In genomic region chr2:133553251-133553650, GRCh38 we compare ENCODE assay signal across 26 cellular contexts.
"Had no signal": no experiment of that assay in that cellular context is flagged by ENCODE, and none has a peak within 500 bp of the region (broad histone marks: within the 10 kb centered on the region; RNA-seq: fewer than 3 reads in every experiment).

No MANE protein-coding gene starts in this region.

- H3K27me3 Mint-ChIP-seq: effector memory CD8-positive, alpha-beta T cell; stimulated activated naive CD8-positive, alpha-beta T cell treated with anti-CD3 and anti-CD28 coated beads, Interleukin-15, amount 100 ng/mL, for 72 hours had no signal

- H3K4me1 Mint-ChIP-seq: memory B cell; natural killer cell; stimulated activated naive CD8-positive, alpha-beta T cell treated with anti-CD3 and anti-CD28 coated beads, Interleukin-15, amount 100 ng/mL, for 72 hours had no signal

- H3K27ac Mint-ChIP-seq: effector memory CD8-positive, alpha-beta T cell; memory B cell; natural killer cell; stimulated activated naive CD8-positive, alpha-beta T cell treated with anti-CD3 and anti-CD28 coated beads, Interleukin-15, amount 100 ng/mL, for 72 hours; type B pancreatic cell had no signal

- H3K4me3 Mint-ChIP-seq: effector memory CD8-positive, alpha-beta T cell; memory B cell; natural killer cell; stimulated activated naive CD8-positive, alpha-beta T cell treated with anti-CD3 and anti-CD28 coated beads, Interleukin-15, amount 100 ng/mL, for 72 hours; type B pancreatic cell had no signal

- H3K36me3 ChIP-seq: gastrocnemius medialis, heart left ventricle, ovary, suprapubic skin had no signal

- H3K27me3 ChIP-seq: gastrocnemius medialis, heart left ventricle, hepatocyte, ovary, suprapubic skin had no signal

- H3K36me3 Mint-ChIP-seq: memory B cell, natural killer cell, type B pancreatic cell had no signal

- H3K9me3 Mint-ChIP-seq: memory B cell; stimulated activated naive CD8-positive, alpha-beta T cell treated with anti-CD3 and anti-CD28 coated beads, Interleukin-15, amount 100 ng/mL, for 72 hours; type B pancreatic cell had no signal

- ATAC-seq: effector memory CD8-positive, alpha-beta T cell; gastrocnemius medialis; heart left ventricle; left lobe of liver; natural killer cell; psoas muscle; right cardiac atrium; stimulated activated naive CD8-positive, alpha-beta T cell treated with anti-CD3 and anti-CD28 coated beads, Interleukin-15, amount 100 ng/mL, for 72 hours had no signal

- DNase-seq: cortex of kidney; effector memory CD8-positive, alpha-beta T cell; erythroblast; foreskin fibroblast; gastrocnemius medialis; heart left ventricle; kidney; natural killer cell; occipital lobe; ovary; posterior cingulate gyrus; psoas muscle; right cardiac atrium; stimulated activated CD4-positive, alpha-beta T cell treated with anti-CD3 and anti-CD28 coated beads, Interleukin-12 subunit alpha, Interleukin-12 subunit beta, amount 100 ng/mL, for 4 hours; stimulated activated CD4-positive, alpha-beta T cell treated with anti-CD3 and anti-CD28 coated beads, Interleukin-1b, Interleukin-23, amount 100 ng/mL, for 48 hours; stimulated activated CD4-positive, alpha-beta T cell treated with anti-CD3 and anti-CD28 coated beads, Interleukin-4, amount 100 ng/mL, for 1 hour; stimulated activated CD8-positive, alpha-beta memory T cell treated with anti-CD3 and anti-CD28 coated beads, Interleukin-4, amount 100 ng/mL, for 48 hours; stimulated activated naive CD4-positive, alpha-beta T cell; stimulated activated naive CD8-positive, alpha-beta T cell treated with anti-CD3 and anti-CD28 coated beads, Interleukin-15, amount 100 ng/mL, for 72 hours had no signal

- H3K4me3 ChIP-seq: gastrocnemius medialis, heart left ventricle, hepatocyte, lung, ovary, psoas muscle, smooth muscle cell, suprapubic skin had no signal
